In the genomic region with DNA sequence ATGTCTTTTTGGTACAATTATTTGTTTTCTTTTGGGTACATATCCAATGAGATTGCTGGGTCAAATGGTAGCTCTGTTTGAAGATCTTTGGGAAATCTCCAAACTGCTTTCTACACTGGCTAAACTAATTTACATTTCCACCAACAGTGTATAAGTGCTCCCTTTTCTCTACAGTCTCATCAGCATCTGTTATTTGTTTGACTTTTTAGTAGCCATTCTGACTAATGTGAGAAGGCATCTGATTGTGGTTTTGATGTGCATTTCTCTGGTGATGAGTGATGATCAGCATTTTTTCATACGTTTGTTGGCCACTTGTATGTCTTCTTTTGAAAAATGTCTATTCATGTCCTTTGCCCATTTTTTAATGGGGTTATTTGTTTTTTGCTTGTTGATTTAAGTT, we compare ENCODE assay signal across 1 cellular context.
A peak's percentile ranks its signal among the peaks of the same experiment; 100 is the strongest.
TF ChIP-seq lines count a peak whose summit lies in the region.

No MANE protein-coding gene starts in this region.

TF ChIP-seq in SK-N-SH, 30 proteins besides CTCF, POLR2A, EP300 and RAD21 (continued from another document):
- TF ChIP-seq, protein P1, sequence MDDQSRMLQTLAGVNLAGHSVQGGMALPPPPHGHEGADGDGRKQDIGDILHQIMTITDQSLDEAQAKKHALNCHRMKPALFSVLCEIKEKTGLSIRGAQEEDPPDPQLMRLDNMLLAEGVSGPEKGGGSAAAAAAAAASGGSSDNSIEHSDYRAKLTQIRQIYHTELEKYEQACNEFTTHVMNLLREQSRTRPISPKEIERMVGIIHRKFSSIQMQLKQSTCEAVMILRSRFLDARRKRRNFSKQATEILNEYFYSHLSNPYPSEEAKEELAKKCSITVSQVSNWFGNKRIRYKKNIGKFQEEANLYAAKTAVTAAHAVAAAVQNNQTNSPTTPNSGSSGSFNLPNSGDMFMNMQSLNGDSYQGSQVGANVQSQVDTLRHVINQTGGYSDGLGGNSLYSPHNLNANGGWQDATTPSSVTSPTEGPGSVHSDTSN (IDR thresholded peaks at IDR 0.05): peak; percentile 85
